ENCODE assay signal across 16 cellular contexts in the genomic region with DNA sequence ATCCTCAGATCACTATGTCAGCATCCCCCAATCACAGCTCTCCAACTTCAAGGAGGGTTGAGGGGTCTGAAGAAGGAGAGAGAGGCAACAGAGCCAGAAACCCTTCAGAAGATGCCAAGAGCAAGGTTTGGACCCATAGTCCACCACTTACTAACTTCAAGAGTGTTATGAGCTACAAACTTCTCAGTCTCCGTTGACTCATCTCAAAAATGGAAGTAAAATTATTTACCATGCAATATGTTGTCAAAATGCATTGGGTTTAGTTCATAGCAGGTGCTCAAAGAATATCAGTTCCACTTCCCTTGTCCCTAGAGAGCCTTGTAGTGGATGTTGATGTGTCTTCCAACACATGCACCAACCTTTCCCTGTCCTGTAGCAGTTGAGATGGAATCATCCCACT.
DNase-seq lines count a peak whose midpoint lies in the region; ATAC-seq and TF ChIP-seq lines count a peak whose summit lies in the region.
"Had no signal": no experiment of that assay in that cellular context is flagged by ENCODE, and none has a peak within 500 bp of the region (broad histone marks: within the 10 kb centered on the region; RNA-seq: fewer than 3 reads in every experiment).

No MANE protein-coding gene starts in this region.

- TF ChIP-seq POLR2A in esophagus muscularis mucosa (IDR thresholded peaks at IDR 0.05; ENCODE audit: low read depth), result no peak

- WGBS in esophagus muscularis mucosa, result 77% methylated on average over 1 of the region's 1 CpG

- H3K9me3 Mint-ChIP-seq in stimulated activated effector memory CD8-positive, alpha-beta T cell treated with anti-CD3 and anti-CD28 coated beads, Interleukin-12 subunit alpha, Interleukin-12 subunit beta, amount 100 ng/mL, for 72 hours, result no peaks in the 10 kb centered on the region
- H3K9me3 Mint-ChIP-seq: CD4-positive, alpha-beta T cell; T-helper 1 cell treated with Interleukin-12 subunit alpha and Interleukin-12 subunit beta and Interleukin-4 antibody, amounts not matched to agents 30 μg/mL and 1 μg/mL, for 36 hours had no signal

- H3K27ac ChIP-seq in esophagus muscularis mucosa (replicated peaks in 1 of 4), result no peak overlapping the region
- H3K27ac ChIP-seq: RWPE1 had no signal

- H3K4me3 Mint-ChIP-seq in stimulated activated effector memory CD8-positive, alpha-beta T cell treated with anti-CD3 and anti-CD28 coated beads, Interleukin-12 subunit alpha, Interleukin-12 subunit beta, amount 100 ng/mL, for 72 hours, result no peak overlapping the region
- H3K4me3 Mint-ChIP-seq: B cell; CD4-positive, alpha-beta T cell; T-helper 1 cell treated with Interleukin-12 subunit alpha and Interleukin-12 subunit beta and Interleukin-4 antibody, amounts not matched to agents 30 μg/mL and 1 μg/mL, for 36 hours had no signal

- no peak overlapping the region for H3K4me3 ChIP-seq in esophagus muscularis mucosa
- H3K4me3 ChIP-seq: HAP-1, MG63 had no signal

- no peaks in the 10 kb centered on the region for H3K4me1 Mint-ChIP-seq in stimulated activated effector memory CD8-positive, alpha-beta T cell treated with anti-CD3 and anti-CD28 coated beads, Interleukin-12 subunit alpha, Interleukin-12 subunit beta, amount 100 ng/mL, for 72 hours
- H3K4me1 Mint-ChIP-seq: B cell had no signal

- no peaks in the 10 kb centered on the region for H3K36me3 ChIP-seq in esophagus muscularis mucosa
- H3K36me3 ChIP-seq: HAP-1, MG63 had no signal

- no peak overlapping the region for H3K27ac Mint-ChIP-seq in stimulated activated effector memory CD8-positive, alpha-beta T cell treated with anti-CD3 and anti-CD28 coated beads, Interleukin-12 subunit alpha, Interleukin-12 subunit beta, amount 100 ng/mL, for 72 hours
- H3K27ac Mint-ChIP-seq: B cell; CD4-positive, alpha-beta T cell; T-helper 1 cell treated with Interleukin-12 subunit alpha and Interleukin-12 subunit beta and Interleukin-4 antibody, amounts not matched to agents 30 μg/mL and 1 μg/mL, for 36 hours had no signal

- no peak for DNase-seq in stimulated activated effector memory CD8-positive, alpha-beta T cell treated with anti-CD3 and anti-CD28 coated beads, Interleukin-12 subunit alpha, Interleukin-12 subunit beta, amount 100 ng/mL, for 72 hours (ENCODE audit: low spot score in 2 of 2)
- DNase-seq in esophagus muscularis mucosa (ENCODE audit: extremely low spot score), result no peak
- no peak for DNase-seq in anterior cingulate cortex (lab: John Stamatoyannopoulos, UW)
- DNase-seq: CD4-positive, alpha-beta T cell; MG63; NCI-H1105 treated with DMSO at 0.1 percent for 48 hours; NCI-H187 treated with DMSO at 0.1 percent for 48 hours; NCI-H446 treated with DMSO at 0.1 percent for 48 hours had no signal

- H3K36me3 Mint-ChIP-seq in stimulated activated effector memory CD8-positive, alpha-beta T cell treated with anti-CD3 and anti-CD28 coated beads, Interleukin-12 subunit alpha, Interleukin-12 subunit beta, amount 100 ng/mL, for 72 hours, result no peaks in the 10 kb centered on the region

- peaks cover 0 to 4% (median 0%) of the 10 kb centered on the region in 4 donors for H3K27me3 ChIP-seq in esophagus muscularis mucosa
- H3K27me3 ChIP-seq: MG63 had no signal

- ATAC-seq in GM18858 (IDR thresholded peaks at IDR 0.05; ENCODE audit: unreplicated experiment) (peak; percentile 47), GM19395 (IDR thresholded peaks at IDR 0.05; ENCODE audit: unreplicated experiment) (peak; percentile 77), HG02870 (IDR thresholded peaks at IDR 0.05; ENCODE audit: unreplicated experiment) (peak; percentile 67), HG02588 (IDR thresholded peaks at IDR 0.05; ENCODE audit: unreplicated experiment) (no peak)
- ATAC-seq in stimulated activated effector memory CD8-positive, alpha-beta T cell treated with anti-CD3 and anti-CD28 coated beads, Interleukin-12 subunit alpha, Interleukin-12 subunit beta, amount 100 ng/mL, for 72 hours, result peak; percentile 31

- H3K4me1 ChIP-seq in esophagus muscularis mucosa, result peaks cover 0 to 3% (median 0%) of the 10 kb centered on the region in 4 donors
- H3K4me1 ChIP-seq: HAP-1 had no signal

- intact Hi-C loops in esophagus muscularis mucosa (cut with DNase I), result no loop called here

- no peak for TF ChIP-seq CTCF in esophagus muscularis mucosa (IDR thresholded peaks at IDR 0.05)

- no peaks in the 10 kb centered on the region for H3K9me3 ChIP-seq in esophagus muscularis mucosa
- H3K9me3 ChIP-seq: HAP-1, MG63 had no signal

- TF ChIP-seq EP300 in esophagus muscularis mucosa (IDR thresholded peaks at IDR 0.05), result no peak
